In genomic region chr19:58317481-58318072, GRCh38 we compare ENCODE assay signal across 11 cellular contexts. TPM values are rescaled to one million over a fixed set of nuclear protein-coding genes. Genes with fewer than 3 reads are reported as not detected.
DNase-seq lines count a peak whose midpoint lies in the region; ATAC-seq and TF ChIP-seq lines count a peak whose summit lies in the region.
"Had no signal": no experiment of that assay in that cellular context is flagged by ENCODE, and none has a peak within 500 bp of the region (broad histone marks: within the 10 kb centered on the region; RNA-seq: fewer than 3 reads in every experiment).

No MANE protein-coding gene starts in this region.

- intact Hi-C loops in activated CD8-positive, alpha-beta T cell treated with anti-CD3 and anti-CD28 coated beads for 36 hours (cut with micrococcal nuclease), result no loop called here
- intact Hi-C loops in head of caudate nucleus (cut with DNase I), result no loop called here

- peaks cover 34% of the 10 kb centered on the region for H3K36me3 Mint-ChIP-seq in activated CD8-positive, alpha-beta T cell treated with anti-CD3 and anti-CD28 coated beads for 36 hours (ENCODE audit: low read depth)

- CTCF ChIA-PET in activated CD8-positive, alpha-beta T cell treated with anti-CD3 and anti-CD28 coated beads for 36 hours (lab: Charles Lee), result interaction anchor here (1.3 kb wide), 1 partner anchor 8 kb away, joined by 4 read pairs; no protein-coding TSS in a partner anchor

- H3K4me3 Mint-ChIP-seq in activated CD8-positive, alpha-beta T cell treated with anti-CD3 and anti-CD28 coated beads for 36 hours, result no peak overlapping the region

- H3K9me3 Mint-ChIP-seq in activated CD8-positive, alpha-beta T cell treated with anti-CD3 and anti-CD28 coated beads for 36 hours, result no peaks in the 10 kb centered on the region

- H3K4me3 ChIP-seq in LNCaP clone FGC (ENCODE audit: low read depth, low read length), result no peak overlapping the region

- no peak for TF ChIP-seq CTCF in LNCaP clone FGC (IDR thresholded peaks at IDR 0.05; ENCODE audit: control insufficient read depth, extremely low read depth, insufficient read depth)
- no peak for TF ChIP-seq CTCF in activated CD8-positive, alpha-beta T cell treated with anti-CD3 and anti-CD28 coated beads for 36 hours (IDR thresholded peaks at IDR 0.05)

- no peak for ATAC-seq in activated CD8-positive, alpha-beta T cell treated with anti-CD3 and anti-CD28 coated beads for 36 hours
- ATAC-seq in HG02759 (IDR thresholded peaks at IDR 0.05; ENCODE audit: unreplicated experiment), result no peak
- ATAC-seq: activated CD4-positive, CD25-positive, alpha-beta regulatory T cell treated with anti-CD3 and anti-CD28 coated beads, Interleukin-2, amount 50 U/mL, for 24 hours had no signal

- POLR2A ChIA-PET in activated CD8-positive, alpha-beta T cell treated with anti-CD3 and anti-CD28 coated beads for 36 hours (lab: Charles Lee), result interaction anchor here (1.7 to 2.0 kb wide), 2 partner anchors 9 to 12 kb away, joined by 5 to 6 read pairs; partner anchors contain the start of gene ERVK3-1

- no peaks in the 10 kb centered on the region for H3K27me3 Mint-ChIP-seq in activated CD8-positive, alpha-beta T cell treated with anti-CD3 and anti-CD28 coated beads for 36 hours

- H3K4me1 Mint-ChIP-seq in activated CD8-positive, alpha-beta T cell treated with anti-CD3 and anti-CD28 coated beads for 36 hours (ENCODE audit: low read depth), result no peaks in the 10 kb centered on the region

- no peak overlapping the region for H3K27ac Mint-ChIP-seq in activated CD8-positive, alpha-beta T cell treated with anti-CD3 and anti-CD28 coated beads for 36 hours

- DNase-seq in EH (ENCODE audit: low read depth) (peak; percentile 63), LNCaP clone FGC (ENCODE audit: low read depth) (peak; percentile 32), iris pigment epithelial cell (ENCODE audit: low read depth) (peak; percentile 53), NCI-H774 (lab: John Stamatoyannopoulos, UW) (no peak), head of caudate nucleus (no peak), C1 segment of cervical spinal cord (lab: John Stamatoyannopoulos, UW) (no peak)
- DNase-seq in activated CD8-positive, alpha-beta T cell treated with anti-CD3 and anti-CD28 coated beads for 36 hours, result peak; percentile 46
- DNase-seq: GF-D8, NCI-H748 treated with DMSO at 0.1 percent for 48 hours had no signal

RNA-seq across cellular contexts. Expression of gene ZSCAN22, which starts 9.2 kb away (rescaled TPM):
- total RNA-seq in activated CD8-positive, alpha-beta T cell treated with anti-CD3 and anti-CD28 coated beads for 36 hours, result 1 to 10 TPM; 2.6 to 2.9 TPM

RNA-seq across cellular contexts. Expression of gene ERVK3-1, which starts 12.4 kb away (rescaled TPM):
- total RNA-seq in activated CD8-positive, alpha-beta T cell treated with anti-CD3 and anti-CD28 coated beads for 36 hours, result 10 to 100 TPM; 40.6 to 43.0 TPM

RNA-seq across cellular contexts. Expression of gene A1BG, which starts 35.7 kb away (rescaled TPM):
- 10 to 100 TPM; 35.2 to 36.2 TPM for total RNA-seq in activated CD8-positive, alpha-beta T cell treated with anti-CD3 and anti-CD28 coated beads for 36 hours

RNA-seq across cellular contexts. Expression of gene ZNF8, which starts 38.8 kb away (rescaled TPM):
- total RNA-seq in activated CD8-positive, alpha-beta T cell treated with anti-CD3 and anti-CD28 coated beads for 36 hours, result 1 to 10 TPM; 5.2 to 5.8 TPM

RNA-seq across cellular contexts. Expression of gene ZNF497, which starts 45.0 kb away (rescaled TPM):
- total RNA-seq in activated CD8-positive, alpha-beta T cell treated with anti-CD3 and anti-CD28 coated beads for 36 hours, result 1 to 10 TPM; 1.3 to 1.6 TPM

Comparison
In these comparisons a context has a peak if more than half of its experiments do, and no peak if none do; other contexts are left out.
1. DNase-seq: peak in EH (single experiment), LNCaP clone FGC (single experiment), activated CD8-positive, alpha-beta T cell treated with anti-CD3 and anti-CD28 coated beads for 36 hours (single experiment) and iris pigment epithelial cell (single experiment); none in NCI-H774 (single experiment), head of caudate nucleus (0 of 42) and C1 segment of cervical spinal cord (0 of 14).